9 cellular contexts compared by ENCODE assay signal in the genomic region with DNA sequence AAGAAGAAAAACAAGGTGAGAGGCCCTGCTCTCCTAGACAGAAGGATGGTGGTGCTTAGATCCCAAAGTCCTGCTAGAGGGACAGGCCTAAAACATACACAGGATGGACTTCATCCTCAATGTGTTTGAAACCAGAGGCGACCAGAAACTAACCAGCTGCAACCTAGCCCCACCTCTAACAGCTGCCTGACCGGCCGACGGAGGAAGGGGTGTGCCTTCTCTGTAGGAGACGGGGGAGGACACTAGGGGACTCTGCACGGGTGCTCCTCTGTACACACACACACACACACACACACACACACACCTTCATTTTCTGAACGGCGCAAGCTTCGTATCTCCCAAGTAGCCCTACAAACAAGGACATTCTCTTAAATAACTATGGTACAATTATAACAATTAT.
"Had no signal": no experiment of that assay in that cellular context is flagged by ENCODE, and none has a peak within 500 bp of the region (broad histone marks: within the 10 kb centered on the region; RNA-seq: fewer than 3 reads in every experiment).

No MANE protein-coding gene starts in this region.

- ATAC-seq: GM23338 had no signal

- H2AFZ ChIP-seq: GM23338 had no signal

- DNase-seq: H9, HCEC 1CT, IMR-90, KBM-7 had no signal

- H3K4me2 ChIP-seq: GM23338, KMS-11 had no signal

- FAIRE-seq: H1, H54, HTR-8/SVneo had no signal

- H3K9ac ChIP-seq: KMS-11 had no signal

- H3K4me3 ChIP-seq: GM23338 had no signal

- H3K27ac ChIP-seq: KMS-11 had no signal
